ENCODE assay signal across 12 cellular contexts in the genomic region with DNA sequence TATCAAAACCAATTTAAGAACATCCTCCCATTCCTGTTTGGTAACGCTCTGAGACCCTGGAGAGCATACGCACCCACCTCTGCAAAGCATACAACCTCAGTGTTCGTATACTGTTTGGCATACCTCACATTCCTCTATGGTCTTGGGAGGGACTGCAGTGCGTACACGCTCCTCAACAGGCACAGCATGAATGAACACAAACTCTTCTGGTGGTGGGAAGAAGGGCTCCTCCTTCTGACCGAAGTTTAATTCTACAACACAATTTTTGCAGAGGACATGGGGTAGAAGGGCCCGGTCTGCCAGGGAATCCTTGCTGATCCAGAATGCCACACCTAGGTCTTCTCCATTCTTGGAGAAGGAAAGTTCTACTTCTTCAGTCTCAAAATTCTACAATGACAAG. TPM values are rescaled to one million over a fixed set of nuclear protein-coding genes. Genes with fewer than 3 reads are reported as not detected.
A peak's percentile ranks its signal among the peaks of the same experiment; 100 is the strongest.
DNase-seq lines count a peak whose midpoint lies in the region; ATAC-seq and TF ChIP-seq lines count a peak whose summit lies in the region.
"Had no signal": no experiment of that assay in that cellular context is flagged by ENCODE, and none has a peak within 500 bp of the region (broad histone marks: within the 10 kb centered on the region; RNA-seq: fewer than 3 reads in every experiment).

No MANE protein-coding gene starts in this region.

- TF ChIP-seq POLR2A in heart left ventricle (IDR thresholded peaks at IDR 0.05) = no peak
- no peak for TF ChIP-seq POLR2A in suprapubic skin (IDR thresholded peaks at IDR 0.05)

- H3K9me3 ChIP-seq in cardiac muscle cell (ENCODE audit: low read depth) (no peaks in the 10 kb centered on the region), heart left ventricle (no peaks in the 10 kb centered on the region), suprapubic skin (no peaks in the 10 kb centered on the region)
- H3K9me3 ChIP-seq: SJSA1 had no signal

- intact Hi-C loops in heart left ventricle (cut with DNase I) (loop anchor here in 2 of 10 donors (10.0 kb wide), 2 partner anchors 123 to 133 kb away; no protein-coding TSS in a partner anchor), posterior vena cava (cut with DNase I) (no loop called here)

- TF ChIP-seq CTCF in cardiac muscle cell (IDR thresholded peaks at IDR 0.05; ENCODE audit: low read depth, low read length) (no peak), heart left ventricle (IDR thresholded peaks at IDR 0.05) (no peak), suprapubic skin (IDR thresholded peaks at IDR 0.05) (no peak)

- TF ChIP-seq EP300 in suprapubic skin (IDR thresholded peaks at IDR 0.05) = no peak

- no peak for ATAC-seq in heart left ventricle
- ATAC-seq in SK-N-SH treated with all-trans-retinoic acid at 6 μM for 48 hours = peak; percentile 43; the same call in 2 of the 3 replicates
- ATAC-seq: activated CD8-positive, alpha-beta memory T cell treated with anti-CD3 and anti-CD28 coated beads, Interleukin-2, amount 10 ng/mL, durations not matched to agents 7 days and 5 days had no signal

- DNase-seq in cardiac muscle cell (ENCODE audit: low read depth in 1 of 2, low spot score in 1 of 2) = peak; percentile 23 to 43
- DNase-seq in heart left ventricle = no peak
- DNase-seq in fibroblast of the conjunctiva (ENCODE audit: low read depth) = peak; percentile 24
- no peak for DNase-seq in suprapubic skin (ENCODE audit: low spot score in 2 of 2)
- DNase-seq in DMS153 (lab: John Stamatoyannopoulos, UW) = no peak
- DNase-seq in posterior vena cava (ENCODE audit: low spot score) = no peak
- DNase-seq in NCI-H2227 (lab: John Stamatoyannopoulos, UW; ENCODE audit: unreplicated experiment) = no peak
- DNase-seq: activated CD8-positive, alpha-beta memory T cell treated with anti-CD3 and anti-CD28 coated beads, Interleukin-2, amount 10 ng/mL, durations not matched to agents 7 days and 5 days; posterior cingulate gyrus had no signal

- peak overlapping the region; percentile 14 for H3K27ac ChIP-seq in cardiac muscle cell
- H3K27ac ChIP-seq in heart left ventricle = no peak overlapping the region
- H3K27ac ChIP-seq in suprapubic skin = no peak overlapping the region
- H3K27ac ChIP-seq: C4-2B, SJSA1 had no signal

- H3K36me3 ChIP-seq in cardiac muscle cell = peaks cover 67% of the 10 kb centered on the region
- peaks cover 7 to 80% (median 74%) of the 10 kb centered on the region in 9 donors for H3K36me3 ChIP-seq in heart left ventricle
- H3K36me3 ChIP-seq in suprapubic skin = peaks cover 72% of the 10 kb centered on the region

- H3K4me3 ChIP-seq in cardiac muscle cell (no peak overlapping the region), heart left ventricle (no peak overlapping the region), suprapubic skin (no peak overlapping the region)
- H3K4me3 ChIP-seq: SJSA1 had no signal

- 47 to 60% (median 56%) methylated on average over 6 to 7 of the region's 7 CpGs for WGBS in heart left ventricle, 4 donors
- 74% methylated on average over 7 of the region's 7 CpGs for WGBS in suprapubic skin

- H3K4me1 ChIP-seq in cardiac muscle cell (ENCODE audit: low read depth) (peaks cover 8% of the 10 kb centered on the region), heart left ventricle (peaks cover 0 to 37% (median 22%) of the 10 kb centered on the region in 12 donors), suprapubic skin (peaks cover 49% of the 10 kb centered on the region)

- H3K27me3 ChIP-seq in cardiac muscle cell (no peaks in the 10 kb centered on the region), heart left ventricle (no peaks in the 10 kb centered on the region), suprapubic skin (no peaks in the 10 kb centered on the region)
- H3K27me3 ChIP-seq: SJSA1 had no signal

TF ChIP-seq in SK-N-SH treated with all-trans-retinoic acid at 6 μM for 48 hours, 23 proteins besides CTCF, POLR2A, EP300 and RAD21:
- TF ChIP-seq ZNF565 (CRISPR knock-in tag; conservative IDR thresholded peaks at IDR 0.05; ENCODE audit: low read depth) (no peak), BACH2 (CRISPR knock-in tag; IDR thresholded peaks at IDR 0.05; ENCODE audit: borderline replicate concordance) (no peak), ZC3H10 (CRISPR knock-in tag; IDR thresholded peaks at IDR 0.05) (no peak), OSR1 (CRISPR knock-in tag; IDR thresholded peaks at IDR 0.05) (no peak), ISL1 (CRISPR knock-in tag; IDR thresholded peaks at IDR 0.05) (no peak), ESRRG (CRISPR knock-in tag; IDR thresholded peaks at IDR 0.05) (no peak), PPARA (CRISPR knock-in tag; IDR thresholded peaks at IDR 0.05; ENCODE audit: borderline replicate concordance) (no peak), ZFP3 (CRISPR knock-in tag; IDR thresholded peaks at IDR 0.05) (no peak), ZNF70 (CRISPR knock-in tag; IDR thresholded peaks at IDR 0.05) (no peak)
- TF ChIP-seq, protein P1, sequence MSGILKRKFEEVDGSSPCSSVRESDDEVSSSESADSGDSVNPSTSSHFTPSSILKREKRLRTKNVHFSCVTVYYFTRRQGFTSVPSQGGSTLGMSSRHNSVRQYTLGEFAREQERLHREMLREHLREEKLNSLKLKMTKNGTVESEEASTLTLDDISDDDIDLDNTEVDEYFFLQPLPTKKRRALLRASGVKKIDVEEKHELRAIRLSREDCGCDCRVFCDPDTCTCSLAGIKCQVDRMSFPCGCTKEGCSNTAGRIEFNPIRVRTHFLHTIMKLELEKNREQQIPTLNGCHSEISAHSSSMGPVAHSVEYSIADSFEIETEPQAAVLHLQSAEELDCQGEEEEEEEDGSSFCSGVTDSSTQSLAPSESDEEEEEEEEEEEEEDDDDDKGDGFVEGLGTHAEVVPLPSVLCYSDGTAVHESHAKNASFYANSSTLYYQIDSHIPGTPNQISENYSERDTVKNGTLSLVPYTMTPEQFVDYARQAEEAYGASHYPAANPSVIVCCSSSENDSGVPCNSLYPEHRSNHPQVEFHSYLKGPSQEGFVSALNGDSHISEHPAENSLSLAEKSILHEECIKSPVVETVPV (CRISPR knock-in tag; IDR thresholded peaks at IDR 0.05) = no peak
- TF ChIP-seq, protein P2, sequence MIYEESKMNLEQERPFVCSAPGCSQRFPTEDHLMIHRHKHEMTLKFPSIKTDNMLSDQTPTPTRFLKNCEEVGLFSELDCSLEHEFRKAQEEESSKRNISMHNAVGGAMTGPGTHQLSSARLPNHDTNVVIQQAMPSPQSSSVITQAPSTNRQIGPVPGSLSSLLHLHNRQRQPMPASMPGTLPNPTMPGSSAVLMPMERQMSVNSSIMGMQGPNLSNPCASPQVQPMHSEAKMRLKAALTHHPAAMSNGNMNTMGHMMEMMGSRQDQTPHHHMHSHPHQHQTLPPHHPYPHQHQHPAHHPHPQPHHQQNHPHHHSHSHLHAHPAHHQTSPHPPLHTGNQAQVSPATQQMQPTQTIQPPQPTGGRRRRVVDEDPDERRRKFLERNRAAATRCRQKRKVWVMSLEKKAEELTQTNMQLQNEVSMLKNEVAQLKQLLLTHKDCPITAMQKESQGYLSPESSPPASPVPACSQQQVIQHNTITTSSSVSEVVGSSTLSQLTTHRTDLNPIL (CRISPR knock-in tag; IDR thresholded peaks at IDR 0.05; ENCODE audit: low read depth) = no peak

RNA-seq across cellular contexts. Expression of a gene that starts 5.3 kb away (rescaled TPM):
- total RNA-seq in cardiac muscle cell (13.7 and 20.0 TPM in 2 replicates), heart left ventricle (10 to 100 TPM in 8 of 9 donors, 1 to 10 TPM in 1; 9.6 to 39.5 (median 32.6) TPM), suprapubic skin (10 to 100 TPM; 21.1 to 51.5 (median 33.6) TPM), posterior vena cava (10 to 100 TPM; 45.5 to 45.9 TPM)
- polyA plus RNA-seq in cardiac muscle cell (2.9 and 3.2 TPM in 2 replicates), heart left ventricle (10 to 100 TPM; 32.7 to 35.2 TPM)

RNA-seq across cellular contexts. Expression of a gene that starts 6.3 kb away (rescaled TPM):
- total RNA-seq in cardiac muscle cell = 36.3 and 37.3 TPM in 2 replicates
- polyA plus RNA-seq in cardiac muscle cell = 39.0 and 45.1 TPM in 2 replicates
- total RNA-seq in heart left ventricle = 10 to 100 TPM in 7 of 9 donors, 1 to 10 TPM in 2; 7.4 to 23.5 (median 12.1) TPM
- 10 to 100 TPM; 13.9 to 20.0 TPM for polyA plus RNA-seq in heart left ventricle
- 10 to 100 TPM; 16.3 to 42.3 (median 31.7) TPM for total RNA-seq in suprapubic skin
- 10 to 100 TPM; 19.0 to 20.6 TPM for total RNA-seq in posterior vena cava

RNA-seq across cellular contexts. Expression of a gene that starts 14.5 kb away (rescaled TPM):
- total RNA-seq in cardiac muscle cell (0.67 TPM in 1 of 2 replicates, not detected in the other), heart left ventricle (under 1 TPM in 4 of 9 donors, not detected in 5; 0.27 to 0.55 (median 0.32) TPM), suprapubic skin (under 1 TPM in 1 of 4 donors, not detected in 3; 0.68 TPM), posterior vena cava (not detected)
- polyA plus RNA-seq in cardiac muscle cell (2.6 and 3.0 TPM in 2 replicates), heart left ventricle (under 1 TPM in 1 of 2 donors, not detected in 1; 0.14 TPM)
- total RNA-seq: activated CD8-positive, alpha-beta memory T cell treated with anti-CD3 and anti-CD28 coated beads, Interleukin-2, amount 10 ng/mL, durations not matched to agents 7 days and 5 days; SJSA1 had no signal

RNA-seq across cellular contexts. Expression of a gene that starts 14.8 kb away (rescaled TPM):
- 70.3 and 73.8 TPM in 2 replicates for total RNA-seq in cardiac muscle cell
- polyA plus RNA-seq in cardiac muscle cell = 73.7 and 79.2 TPM in 2 replicates
- 10 to 100 TPM; 13.3 to 30.1 (median 20.0) TPM for total RNA-seq in heart left ventricle
- 10 to 100 TPM; 23.1 to 39.4 TPM for polyA plus RNA-seq in heart left ventricle
- total RNA-seq in suprapubic skin = 10 to 100 TPM; 28.9 to 76.3 (median 59.3) TPM
- total RNA-seq in posterior vena cava = 10 to 100 TPM; 30.6 to 54.8 TPM

RNA-seq across cellular contexts. Expression of a gene that starts 32.0 kb away (rescaled TPM):
- 12.5 and 14.3 TPM in 2 replicates for total RNA-seq in cardiac muscle cell
- polyA plus RNA-seq in cardiac muscle cell = 10.4 and 10.8 TPM in 2 replicates
- 10 to 100 TPM in 4 of 9 donors, 1 to 10 TPM in 5; 6.9 to 16.6 (median 9.9) TPM for total RNA-seq in heart left ventricle
- polyA plus RNA-seq in heart left ventricle = 1 to 10 TPM; 3.5 to 3.7 TPM
- 10 to 100 TPM; 10.9 to 32.2 (median 14.3) TPM for total RNA-seq in suprapubic skin
- 10 to 100 TPM in 1 of 2 donors, 1 to 10 TPM in 1; 6.2 to 12.3 TPM for total RNA-seq in posterior vena cava

Comparison
In these comparisons a context has a peak if more than half of its experiments do, and no peak if none do; other contexts are left out.
1. DNase-seq: peak in cardiac muscle cell (2 of 2) and fibroblast of the conjunctiva (single experiment); none in heart left ventricle (0 of 5), suprapubic skin (0 of 2), DMS153 (single experiment), posterior vena cava (single experiment) and NCI-H2227 (single experiment).